ENCODE assay signal across 1 cellular context in the genomic region with DNA sequence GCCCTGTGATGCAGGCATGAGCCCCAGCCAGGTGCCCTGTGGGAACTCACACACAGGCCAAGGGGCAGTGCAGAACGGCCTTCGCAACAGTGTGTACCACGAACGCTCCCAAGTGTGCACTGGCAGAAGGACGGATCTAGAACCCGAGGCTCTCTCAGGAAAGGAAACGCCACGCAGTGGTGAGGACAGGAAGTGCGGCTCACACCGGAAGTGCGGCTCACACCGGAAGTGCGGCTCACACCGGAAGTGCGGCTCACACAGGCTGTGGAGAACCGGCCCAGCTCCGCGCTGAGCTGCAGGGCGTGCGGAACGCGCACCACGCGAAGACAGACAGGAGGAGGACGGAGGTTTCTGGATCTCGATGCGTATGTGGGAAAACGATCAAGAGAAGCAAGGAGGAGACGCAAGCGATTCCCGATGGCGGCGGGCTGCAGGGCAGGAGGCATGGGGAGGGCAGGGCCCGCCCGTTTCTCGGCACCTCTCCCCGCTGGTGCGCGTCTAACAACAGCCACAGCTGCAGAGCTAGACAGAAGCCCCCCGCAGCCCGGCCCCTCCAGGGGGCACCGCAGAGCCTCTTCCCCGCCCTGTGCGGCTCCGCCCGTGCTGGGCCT.
TF ChIP-seq lines count a peak whose summit lies in the region.

No MANE protein-coding gene starts in this region.

TF ChIP-seq in HepG2, 621 proteins besides CTCF, POLR2A, EP300 and RAD21 (continued from another document):
- TF ChIP-seq HHEX (CRISPR knock-in tag; IDR thresholded peaks at IDR 0.05): no peak
- TF ChIP-seq ZNF605 (CRISPR knock-in tag; IDR thresholded peaks at IDR 0.05): no peak
- TF ChIP-seq HOXD1 (CRISPR knock-in tag; IDR thresholded peaks at IDR 0.05): no peak
- TF ChIP-seq, protein P1, sequence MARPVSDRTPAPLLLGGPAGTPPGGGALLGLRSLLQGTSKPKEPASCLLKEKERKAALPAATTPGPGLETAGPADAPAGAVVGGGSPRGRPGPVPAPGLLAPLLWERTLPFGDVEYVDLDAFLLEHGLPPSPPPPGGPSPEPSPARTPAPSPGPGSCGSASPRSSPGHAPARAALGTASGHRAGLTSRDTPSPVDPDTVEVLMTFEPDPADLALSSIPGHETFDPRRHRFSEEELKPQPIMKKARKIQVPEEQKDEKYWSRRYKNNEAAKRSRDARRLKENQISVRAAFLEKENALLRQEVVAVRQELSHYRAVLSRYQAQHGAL (CRISPR knock-in tag; IDR thresholded peaks at IDR 0.05; ENCODE audit: not compliant biosample characterization): no peak
- TF ChIP-seq ZNF556 (CRISPR knock-in tag; IDR thresholded peaks at IDR 0.05; ENCODE audit: borderline replicate concordance): no peak
- TF ChIP-seq, protein P2, sequence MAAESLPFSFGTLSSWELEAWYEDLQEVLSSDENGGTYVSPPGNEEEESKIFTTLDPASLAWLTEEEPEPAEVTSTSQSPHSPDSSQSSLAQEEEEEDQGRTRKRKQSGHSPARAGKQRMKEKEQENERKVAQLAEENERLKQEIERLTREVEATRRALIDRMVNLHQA (CRISPR knock-in tag; IDR thresholded peaks at IDR 0.05): no peak
- TF ChIP-seq, protein P3, sequence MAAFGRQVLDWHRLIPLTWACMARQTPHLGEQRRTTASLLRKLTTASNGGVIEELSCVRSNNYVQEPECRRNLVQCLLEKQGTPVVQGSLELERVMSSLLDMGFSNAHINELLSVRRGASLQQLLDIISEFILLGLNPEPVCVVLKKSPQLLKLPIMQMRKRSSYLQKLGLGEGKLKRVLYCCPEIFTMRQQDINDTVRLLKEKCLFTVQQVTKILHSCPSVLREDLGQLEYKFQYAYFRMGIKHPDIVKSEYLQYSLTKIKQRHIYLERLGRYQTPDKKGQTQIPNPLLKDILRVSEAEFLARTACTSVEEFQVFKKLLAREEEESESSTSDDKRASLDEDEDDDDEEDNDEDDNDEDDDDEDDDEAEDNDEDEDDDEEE (CRISPR knock-in tag; IDR thresholded peaks at IDR 0.05): no peak
- TF ChIP-seq, protein P4, sequence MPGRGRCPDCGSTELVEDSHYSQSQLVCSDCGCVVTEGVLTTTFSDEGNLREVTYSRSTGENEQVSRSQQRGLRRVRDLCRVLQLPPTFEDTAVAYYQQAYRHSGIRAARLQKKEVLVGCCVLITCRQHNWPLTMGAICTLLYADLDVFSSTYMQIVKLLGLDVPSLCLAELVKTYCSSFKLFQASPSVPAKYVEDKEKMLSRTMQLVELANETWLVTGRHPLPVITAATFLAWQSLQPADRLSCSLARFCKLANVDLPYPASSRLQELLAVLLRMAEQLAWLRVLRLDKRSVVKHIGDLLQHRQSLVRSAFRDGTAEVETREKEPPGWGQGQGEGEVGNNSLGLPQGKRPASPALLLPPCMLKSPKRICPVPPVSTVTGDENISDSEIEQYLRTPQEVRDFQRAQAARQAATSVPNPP (CRISPR knock-in tag; IDR thresholded peaks at IDR 0.05): no peak
- TF ChIP-seq ELF1 (CRISPR knock-in tag; IDR thresholded peaks at IDR 0.05): peak; percentile 43; the same call in 1 of the 2 replicates
- peak; percentile 44; the same call in 1 of the 2 replicates for TF ChIP-seq TRIM24 (CRISPR knock-in tag; IDR thresholded peaks at IDR 0.05)
- TF ChIP-seq, protein P5, sequence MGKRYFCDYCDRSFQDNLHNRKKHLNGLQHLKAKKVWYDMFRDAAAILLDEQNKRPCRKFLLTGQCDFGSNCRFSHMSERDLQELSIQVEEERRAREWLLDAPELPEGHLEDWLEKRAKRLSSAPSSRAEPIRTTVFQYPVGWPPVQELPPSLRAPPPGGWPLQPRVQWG (CRISPR knock-in tag; IDR thresholded peaks at IDR 0.05; ENCODE audit: borderline replicate concordance, low read depth): no peak
- TF ChIP-seq TGIF2 (CRISPR knock-in tag; IDR thresholded peaks at IDR 0.05): no peak
- TF ChIP-seq YEATS2 (CRISPR knock-in tag; IDR thresholded peaks at IDR 0.05; ENCODE audit: borderline replicate concordance): no peak
- TF ChIP-seq TMF1 (CRISPR knock-in tag; IDR thresholded peaks at IDR 0.05; ENCODE audit: low read depth): 0 out of 2 replicates have a peak, but pooled peaks have one; percentile 56
- TF ChIP-seq, protein P6, sequence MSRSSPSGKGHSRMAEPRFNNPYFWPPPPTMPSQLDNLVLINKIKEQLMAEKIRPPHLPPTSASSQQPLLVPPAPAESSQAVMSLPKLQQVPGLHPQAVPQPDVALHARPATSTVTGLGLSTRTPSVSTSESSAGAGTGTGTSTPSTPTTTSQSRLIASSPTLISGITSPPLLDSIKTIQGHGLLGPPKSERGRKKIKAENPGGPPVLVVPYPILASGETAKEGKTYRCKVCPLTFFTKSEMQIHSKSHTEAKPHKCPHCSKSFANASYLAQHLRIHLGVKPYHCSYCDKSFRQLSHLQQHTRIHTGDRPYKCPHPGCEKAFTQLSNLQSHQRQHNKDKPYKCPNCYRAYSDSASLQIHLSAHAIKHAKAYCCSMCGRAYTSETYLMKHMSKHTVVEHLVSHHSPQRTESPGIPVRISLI (CRISPR knock-in tag; IDR thresholded peaks at IDR 0.05; ENCODE audit: borderline replicate concordance): no peak
- no peak for TF ChIP-seq STAT5B (CRISPR knock-in tag; IDR thresholded peaks at IDR 0.05)
- TF ChIP-seq ZNF839 (CRISPR knock-in tag; IDR thresholded peaks at IDR 0.05; ENCODE audit: borderline replicate concordance): peak; percentile 13; the same call in 1 of the 2 replicates
- TF ChIP-seq ETV6 (CRISPR knock-in tag; conservative IDR thresholded peaks at IDR 0.05): peak; percentile 65; the same call in 1 of the 2 replicates
- TF ChIP-seq SNAI1 (CRISPR knock-in tag; IDR thresholded peaks at IDR 0.05; ENCODE audit: borderline replicate concordance): no peak
- TF ChIP-seq ZNF672 (CRISPR knock-in tag; IDR thresholded peaks at IDR 0.05): no peak
- TF ChIP-seq ZNF510 (CRISPR knock-in tag; IDR thresholded peaks at IDR 0.05; ENCODE audit: low read depth): no peak
